In the genomic region with DNA sequence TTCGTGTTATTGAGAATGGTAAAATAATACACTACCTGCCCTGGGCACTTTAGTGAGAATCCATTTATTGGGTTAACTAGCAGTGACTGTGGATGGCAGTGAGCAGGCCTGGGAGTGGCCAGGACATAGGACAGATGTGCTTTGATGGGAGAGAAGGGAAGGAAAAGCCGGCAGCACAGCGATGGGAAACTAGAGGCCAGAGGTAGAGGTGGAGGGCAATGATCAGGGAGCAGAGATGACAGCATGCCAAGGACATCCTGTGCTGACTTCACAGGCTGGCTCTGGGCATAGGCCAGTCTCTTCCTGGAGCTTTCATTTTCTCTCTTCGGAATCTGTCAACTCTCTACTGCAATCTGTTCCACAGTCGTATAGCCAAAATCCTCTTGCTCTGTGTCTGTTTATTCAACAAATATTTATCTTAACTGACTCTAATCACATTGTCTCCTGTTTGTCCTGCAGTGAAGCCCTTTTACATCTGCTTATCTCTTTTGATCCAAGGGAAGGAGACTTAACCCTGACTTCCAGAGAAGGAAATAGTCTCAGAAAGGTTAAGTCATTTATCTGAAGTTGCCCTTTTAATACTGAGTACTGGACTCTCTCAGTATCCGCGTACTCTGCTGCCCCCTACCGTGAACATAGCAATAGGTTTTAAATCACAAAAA, we compare ENCODE assay signal across 8 cellular contexts. TPM values are rescaled to one million over a fixed set of nuclear protein-coding genes. Genes with fewer than 3 reads are reported as not detected.
A peak's percentile ranks its signal among the peaks of the same experiment; 100 is the strongest.
DNase-seq lines count a peak whose midpoint lies in the region; TF ChIP-seq lines count a peak whose summit lies in the region.

No MANE protein-coding gene starts in this region.

- no peaks in the 10 kb centered on the region for H3K9me3 Mint-ChIP-seq in activated CD4-positive, alpha-beta memory T cell treated with anti-CD3 and anti-CD28 coated beads, Interleukin-2, amount 10 ng/mL, durations not matched to agents 7 days and 5 days

- no peaks in the 10 kb centered on the region for H3K36me3 Mint-ChIP-seq in activated CD4-positive, alpha-beta memory T cell treated with anti-CD3 and anti-CD28 coated beads, Interleukin-2, amount 10 ng/mL, durations not matched to agents 7 days and 5 days (ENCODE audit: low read depth)

- no peaks in the 10 kb centered on the region for H3K36me3 ChIP-seq in HEK293 (ENCODE audit: control insufficient read depth in 2 of 2, insufficient read depth in 1 of 2, low read length in 2 of 2)

- H3K4me3 Mint-ChIP-seq in activated CD4-positive, alpha-beta memory T cell treated with anti-CD3 and anti-CD28 coated beads, Interleukin-2, amount 10 ng/mL, durations not matched to agents 7 days and 5 days, result no peak overlapping the region

- POLR2A ChIA-PET in HEK293 (lab: Yijun Ruan, JAX), result no interaction called here
- POLR2A ChIA-PET in activated CD4-positive, alpha-beta memory T cell treated with anti-CD3 and anti-CD28 coated beads, Interleukin-2, amount 10 ng/mL, durations not matched to agents 7 days and 5 days (lab: Charles Lee), result interaction anchor here (0.8 kb wide), 2 partner anchors 63 to 70 kb away, joined by 3 read pairs; partner anchors contain the start of gene MMP24OS

- no peak overlapping the region for H3K27ac ChIP-seq in HEK293 (ENCODE audit: extremely low read depth, low read depth, low read length)

- DNase-seq in AG09319 (ENCODE audit: extremely low read depth, low read depth) (peak; percentile 61), NCI-H748 treated with DMSO at 0.1 percent for 48 hours (lab: John Stamatoyannopoulos, UW) (peak; percentile 76), lung microvascular endothelial cell (ENCODE audit: low read depth in 2 of 2) (peak; percentile 86 to 95), GM19238 (ENCODE audit: insufficient read length, low spot score) (no peak)
- DNase-seq in activated CD4-positive, alpha-beta memory T cell treated with anti-CD3 and anti-CD28 coated beads, Interleukin-2, amount 10 ng/mL, durations not matched to agents 7 days and 5 days, result peak; percentile 82
- peak; percentile 72 for DNase-seq in effector CD4-positive, alpha-beta T cell
- DNase-seq in stimulated activated CD4-positive, alpha-beta T cell treated with anti-CD3 and anti-CD28 coated beads, TNF-alpha, amount 100 ng/mL, for 1 hour (ENCODE audit: low read depth in 3 of 3, low spot score in 1 of 3), result peak; percentile 42 to 48 (median 45)

- no peaks in the 10 kb centered on the region for H3K4me1 Mint-ChIP-seq in activated CD4-positive, alpha-beta memory T cell treated with anti-CD3 and anti-CD28 coated beads, Interleukin-2, amount 10 ng/mL, durations not matched to agents 7 days and 5 days

- no peaks in the 10 kb centered on the region for H3K9me3 ChIP-seq in HEK293 (ENCODE audit: control insufficient read depth, insufficient read depth, low read depth, low read length)

- CTCF ChIA-PET in HEK293 (lab: Yijun Ruan, JAX), result interaction anchor here (0.6 to 4.7 kb wide), 23 partner anchors 9 to 333 kb away, joined by 3 to 86 read pairs (median 4); partner anchors contain the start of gene EDEM2
- CTCF ChIA-PET in activated CD4-positive, alpha-beta memory T cell treated with anti-CD3 and anti-CD28 coated beads, Interleukin-2, amount 10 ng/mL, durations not matched to agents 7 days and 5 days (lab: Charles Lee), result interaction anchor here (0.6 to 7.9 kb wide), 7 partner anchors 9 to 373 kb away, joined by 3 to 83 read pairs (median 6); partner anchors contain the start of gene EDEM2

- TF ChIP-seq CTCF in AG09319 (IDR thresholded peaks at IDR 0.05; ENCODE audit: low read depth, low read length), result peak; percentile 74
- TF ChIP-seq CTCF in HEK293 (tag by site-specific recombination; IDR thresholded peaks at IDR 0.05), result peak; percentile 76

- no peak overlapping the region for H3K27ac Mint-ChIP-seq in activated CD4-positive, alpha-beta memory T cell treated with anti-CD3 and anti-CD28 coated beads, Interleukin-2, amount 10 ng/mL, durations not matched to agents 7 days and 5 days

- no peak overlapping the region for H3K4me3 ChIP-seq in HEK293 (ENCODE audit: low read depth, low read length)

- H3K4me1 ChIP-seq in HEK293 (ENCODE audit: control insufficient read depth, insufficient read depth, low read length), result no peaks in the 10 kb centered on the region

- no peaks in the 10 kb centered on the region for H3K27me3 Mint-ChIP-seq in activated CD4-positive, alpha-beta memory T cell treated with anti-CD3 and anti-CD28 coated beads, Interleukin-2, amount 10 ng/mL, durations not matched to agents 7 days and 5 days

TF ChIP-seq in HEK293, 187 proteins besides CTCF, POLR2A, EP300 and RAD21:
- TF ChIP-seq ZNF654 (tag by site-specific recombination; IDR thresholded peaks at IDR 0.05; ENCODE audit: low read depth) (peak; percentile 90), ZNF10 (tag by site-specific recombination; IDR thresholded peaks at IDR 0.05) (no peak), ZBTB17 (tag by site-specific recombination; IDR thresholded peaks at IDR 0.05) (no peak), ZNF2 (tag by site-specific recombination; IDR thresholded peaks at IDR 0.05) (0 out of 2 replicates have a peak, but pooled peaks have one; percentile 33), PRDM1 (tag by site-specific recombination; IDR thresholded peaks at IDR 0.05) (0 out of 2 replicates have a peak, but pooled peaks have one; percentile 5), ZFP3 (tag by site-specific recombination; IDR thresholded peaks at IDR 0.05; ENCODE audit: low read depth) (no peak), ZFP69B (tag by site-specific recombination; IDR thresholded peaks at IDR 0.05) (peak; percentile 95), ZNF629 (tag by site-specific recombination; IDR thresholded peaks at IDR 0.05) (0 out of 2 replicates have a peak, but pooled peaks have one; percentile 10)
- TF ChIP-seq, protein P1, sequence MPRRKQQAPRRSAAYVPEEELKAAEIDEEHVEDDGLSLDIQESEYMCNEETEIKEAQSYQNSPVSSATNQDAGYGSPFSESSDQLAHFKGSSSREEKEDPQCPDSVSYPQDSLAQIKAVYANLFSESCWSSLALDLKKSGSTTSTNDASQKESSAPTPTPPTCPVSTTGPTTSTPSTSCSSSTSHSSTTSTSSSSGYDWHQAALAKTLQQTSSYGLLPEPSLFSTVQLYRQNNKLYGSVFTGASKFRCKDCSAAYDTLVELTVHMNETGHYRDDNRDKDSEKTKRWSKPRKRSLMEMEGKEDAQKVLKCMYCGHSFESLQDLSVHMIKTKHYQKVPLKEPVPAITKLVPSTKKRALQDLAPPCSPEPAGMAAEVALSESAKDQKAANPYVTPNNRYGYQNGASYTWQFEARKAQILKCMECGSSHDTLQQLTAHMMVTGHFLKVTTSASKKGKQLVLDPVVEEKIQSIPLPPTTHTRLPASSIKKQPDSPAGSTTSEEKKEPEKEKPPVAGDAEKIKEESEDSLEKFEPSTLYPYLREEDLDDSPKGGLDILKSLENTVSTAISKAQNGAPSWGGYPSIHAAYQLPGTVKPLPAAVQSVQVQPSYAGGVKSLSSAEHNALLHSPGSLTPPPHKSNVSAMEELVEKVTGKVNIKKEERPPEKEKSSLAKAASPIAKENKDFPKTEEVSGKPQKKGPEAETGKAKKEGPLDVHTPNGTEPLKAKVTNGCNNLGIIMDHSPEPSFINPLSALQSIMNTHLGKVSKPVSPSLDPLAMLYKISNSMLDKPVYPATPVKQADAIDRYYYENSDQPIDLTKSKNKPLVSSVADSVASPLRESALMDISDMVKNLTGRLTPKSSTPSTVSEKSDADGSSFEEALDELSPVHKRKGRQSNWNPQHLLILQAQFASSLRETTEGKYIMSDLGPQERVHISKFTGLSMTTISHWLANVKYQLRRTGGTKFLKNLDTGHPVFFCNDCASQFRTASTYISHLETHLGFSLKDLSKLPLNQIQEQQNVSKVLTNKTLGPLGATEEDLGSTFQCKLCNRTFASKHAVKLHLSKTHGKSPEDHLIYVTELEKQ (tag by site-specific recombination; IDR thresholded peaks at IDR 0.05; ENCODE audit: borderline replicate concordance), result no peak
- TF ChIP-seq, protein P2, sequence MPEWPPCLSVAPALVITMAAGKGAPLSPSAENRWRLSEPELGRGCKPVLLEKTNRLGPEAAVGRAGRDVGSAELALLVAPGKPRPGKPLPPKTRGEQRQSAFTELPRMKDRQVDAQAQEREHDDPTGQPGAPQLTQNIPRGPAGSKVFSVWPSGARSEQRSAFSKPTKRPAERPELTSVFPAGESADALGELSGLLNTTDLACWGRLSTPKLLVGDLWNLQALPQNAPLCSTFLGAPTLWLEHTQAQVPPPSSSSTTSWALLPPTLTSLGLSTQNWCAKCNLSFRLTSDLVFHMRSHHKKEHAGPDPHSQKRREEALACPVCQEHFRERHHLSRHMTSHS (tag by site-specific recombination; IDR thresholded peaks at IDR 0.05), result no peak
- TF ChIP-seq, protein P3, sequence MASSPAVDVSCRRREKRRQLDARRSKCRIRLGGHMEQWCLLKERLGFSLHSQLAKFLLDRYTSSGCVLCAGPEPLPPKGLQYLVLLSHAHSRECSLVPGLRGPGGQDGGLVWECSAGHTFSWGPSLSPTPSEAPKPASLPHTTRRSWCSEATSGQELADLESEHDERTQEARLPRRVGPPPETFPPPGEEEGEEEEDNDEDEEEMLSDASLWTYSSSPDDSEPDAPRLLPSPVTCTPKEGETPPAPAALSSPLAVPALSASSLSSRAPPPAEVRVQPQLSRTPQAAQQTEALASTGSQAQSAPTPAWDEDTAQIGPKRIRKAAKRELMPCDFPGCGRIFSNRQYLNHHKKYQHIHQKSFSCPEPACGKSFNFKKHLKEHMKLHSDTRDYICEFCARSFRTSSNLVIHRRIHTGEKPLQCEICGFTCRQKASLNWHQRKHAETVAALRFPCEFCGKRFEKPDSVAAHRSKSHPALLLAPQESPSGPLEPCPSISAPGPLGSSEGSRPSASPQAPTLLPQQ (tag by site-specific recombination; IDR thresholded peaks at IDR 0.05), result peak; percentile 98

RNA-seq across cellular contexts. Expression of gene MMP24, which starts 18.4 kb away (rescaled TPM):
- not detected for total RNA-seq in activated CD4-positive, alpha-beta memory T cell treated with anti-CD3 and anti-CD28 coated beads, Interleukin-2, amount 10 ng/mL, durations not matched to agents 7 days and 5 days
- total RNA-seq in lung microvascular endothelial cell, result under 0.01 and 0.20 TPM in 2 replicates

RNA-seq across cellular contexts. Expression of gene PROCR, which starts 36.2 kb away (rescaled TPM):
- under 1 TPM; 0.88 to 0.95 TPM for total RNA-seq in activated CD4-positive, alpha-beta memory T cell treated with anti-CD3 and anti-CD28 coated beads, Interleukin-2, amount 10 ng/mL, durations not matched to agents 7 days and 5 days
- 169 and 328 TPM in 2 replicates for total RNA-seq in lung microvascular endothelial cell

Comparison
In these comparisons a context has a peak if more than half of its experiments do, and no peak if none do; other contexts are left out.
1. RNA of gene PROCR, which starts 36.2 kb away (total RNA-seq): 169 to 328 TPM in lung microvascular endothelial cell; 0.88 to 0.95 TPM in activated CD4-positive, alpha-beta memory T cell treated with anti-CD3 and anti-CD28 coated beads, Interleukin-2, amount 10 ng/mL, durations not matched to agents 7 days and 5 days; every median in the first group is over 10 times any median in the second.